19 cellular contexts compared by ENCODE assay signal in genomic region chr17:76551685-76552084, GRCh38. TPM values are rescaled to one million over a fixed set of nuclear protein-coding genes. Genes with fewer than 3 reads are reported as not detected.
DNase-seq lines count a peak whose midpoint lies in the region; ATAC-seq, FAIRE-seq and TF ChIP-seq lines count a peak whose summit lies in the region.
"Had no signal": no experiment of that assay in that cellular context is flagged by ENCODE, and none has a peak within 500 bp of the region (broad histone marks: within the 10 kb centered on the region; RNA-seq: fewer than 3 reads in every experiment).

No MANE protein-coding gene starts in this region.

- H3K27ac Mint-ChIP-seq in GM23338 (no peak overlapping the region), astrocyte (ENCODE audit: unreplicated experiment) (peak overlapping the region; percentile 26)

- H3K9me2 ChIP-seq in GM23338 (ENCODE audit: insufficient read depth), result no peaks in the 10 kb centered on the region

- H3K4me1 Mint-ChIP-seq in GM23338 (peaks cover 14% of the 10 kb centered on the region), astrocyte (ENCODE audit: low read depth, unreplicated experiment) (peaks cover 26% of the 10 kb centered on the region)

- no peaks in the 10 kb centered on the region for H3K27me3 ChIP-seq in BLaER1
- no peaks in the 10 kb centered on the region for H3K27me3 ChIP-seq in GM23338 (ENCODE audit: insufficient read depth)
- H3K27me3 ChIP-seq in astrocyte (ENCODE audit: insufficient read depth, low read length), result no peaks in the 10 kb centered on the region
- peaks cover 5% of the 10 kb centered on the region for H3K27me3 ChIP-seq in neutrophil
- H3K27me3 ChIP-seq: cardiac muscle cell, neural progenitor cell, testis had no signal

- H3K36me3 ChIP-seq in BLaER1, result no peaks in the 10 kb centered on the region
- H3K36me3 ChIP-seq in GM23338 (ENCODE audit: insufficient read depth), result no peaks in the 10 kb centered on the region
- no peaks in the 10 kb centered on the region for H3K36me3 ChIP-seq in astrocyte (ENCODE audit: insufficient read depth, low read length)
- H3K36me3 ChIP-seq in neutrophil, result no peaks in the 10 kb centered on the region
- H3K36me3 ChIP-seq: cardiac muscle cell, neural progenitor cell had no signal

- no peak overlapping the region for H2AFZ ChIP-seq in GM23338
- no peak overlapping the region for H2AFZ ChIP-seq in astrocyte (ENCODE audit: low read depth, low read length)
- H2AFZ ChIP-seq: neural progenitor cell had no signal

- H3K27ac ChIP-seq in BLaER1 (no peak overlapping the region), GM23338 (ENCODE audit: low read depth) (peak overlapping the region; percentile 34; the same call in 1 of the 2 replicates), astrocyte (ENCODE audit: low read depth, low read length) (no peak overlapping the region), neutrophil (peak overlapping the region; percentile 80)
- H3K27ac ChIP-seq: cardiac muscle cell, neural progenitor cell, testis had no signal

- H3K79me2 ChIP-seq in GM23338 (replicated peaks; ENCODE audit: insufficient read depth) (no peaks in the 10 kb centered on the region), astrocyte (ENCODE audit: insufficient read depth, low read length) (no peaks in the 10 kb centered on the region)

- peaks cover 6% of the 10 kb centered on the region for H3K27me3 Mint-ChIP-seq in GM23338 (ENCODE audit: insufficient read depth, low read depth, poor library complexity)
- peaks cover 2% of the 10 kb centered on the region for H3K27me3 Mint-ChIP-seq in astrocyte (ENCODE audit: low read depth, unreplicated experiment)

- H3K4me3 ChIP-seq in BLaER1, result no peak overlapping the region
- H3K4me3 ChIP-seq in GM23338, result no peak overlapping the region
- no peak overlapping the region for H3K4me3 ChIP-seq in astrocyte (ENCODE audit: insufficient read depth, low read depth, low read length)
- peak overlapping the region; percentile 46 to 47 for H3K4me3 ChIP-seq in neutrophil (ENCODE audit: low read depth in 1 of 2, low read length in 1 of 2)
- H3K4me3 ChIP-seq: cardiac muscle cell, neural progenitor cell, testis had no signal

- H3K36me3 Mint-ChIP-seq in GM23338 (ENCODE audit: low read depth), result no peaks in the 10 kb centered on the region
- peaks cover 2% of the 10 kb centered on the region for H3K36me3 Mint-ChIP-seq in astrocyte (ENCODE audit: low read depth, unreplicated experiment)
- H3K36me3 Mint-ChIP-seq: neural progenitor cell had no signal

- H3K9me3 Mint-ChIP-seq in GM23338, result no peaks in the 10 kb centered on the region
- peaks cover 2% of the 10 kb centered on the region for H3K9me3 Mint-ChIP-seq in astrocyte (ENCODE audit: unreplicated experiment)
- H3K9me3 Mint-ChIP-seq: neural progenitor cell had no signal

- TF ChIP-seq CTCF in GM23338 (conservative IDR thresholded peaks at IDR 0.05; ENCODE audit: low read depth in 2 of 2) (no peak), astrocyte (IDR thresholded peaks at IDR 0.05; ENCODE audit: insufficient read depth, low read depth, low read length) (no peak), neutrophil (IDR thresholded peaks at IDR 0.05) (no peak)

- peak overlapping the region; percentile 24 for H3K4me2 ChIP-seq in BLaER1
- H3K4me2 ChIP-seq in GM23338, result no peak overlapping the region
- no peak overlapping the region for H3K4me2 ChIP-seq in astrocyte (ENCODE audit: low read length)
- H3K4me2 ChIP-seq: neural progenitor cell had no signal

- no peak for DNase-seq in GM23338 (ENCODE audit: low spot score)
- no peak for DNase-seq in astrocyte (ENCODE audit: low read depth)
- DNase-seq in Ammon's horn (ENCODE audit: low spot score), result no peak
- DNase-seq in cerebellum (ENCODE audit: low spot score), result no peak
- no peak for DNase-seq in effector CD8-positive, alpha-beta T cell (lab: John Stamatoyannopoulos, UW)
- DNase-seq: activated CD4-positive, alpha-beta T cell treated with anti-CD3 and anti-CD28 coated beads, Interleukin-2, amount 50 U/mL, for 1 hour; activated CD8-positive, alpha-beta memory T cell treated with anti-CD3 and anti-CD28 coated beads, Interleukin-2, amount 50 U/mL, for 4 hours; erythroblast; left colon; NCI-H1694; NCI-H446; stimulated activated CD4-positive, alpha-beta T cell treated with anti-CD3 and anti-CD28 coated beads, Interleukin-12 subunit alpha, Interleukin-12 subunit beta, amount 100 ng/mL, for 4 hours; T-helper 1 cell; testis had no signal

- ATAC-seq in GM23338, result no peak
- ATAC-seq: Right ventricle myocardium inferior had no signal

- H3K4me1 ChIP-seq in BLaER1, result peaks cover 98% of the 10 kb centered on the region
- 0 out of 2 replicates have a peak, but pooled peaks cover 6% of the 10 kb centered on the region for H3K4me1 ChIP-seq in GM23338 (ENCODE audit: insufficient read depth)
- H3K4me1 ChIP-seq in astrocyte (ENCODE audit: insufficient read depth, low read length), result peaks cover 11% of the 10 kb centered on the region
- H3K4me1 ChIP-seq in neutrophil (ENCODE audit: control insufficient read depth in 1 of 2, insufficient read depth in 1 of 2, low read depth in 1 of 2, low read length in 1 of 2), result peaks cover 21 to 69% of the 10 kb centered on the region in 2 experiments

- H3K9me3 ChIP-seq in BLaER1 (no peaks in the 10 kb centered on the region), astrocyte (ENCODE audit: insufficient read depth, low read depth, low read length) (no peaks in the 10 kb centered on the region), neutrophil (no peaks in the 10 kb centered on the region)
- H3K9me3 ChIP-seq: testis had no signal

- H3F3A ChIP-seq in GM23338 (replicated peaks; ENCODE audit: low read depth), result no peaks in the 10 kb centered on the region; the same call in none of the 2 replicates

- H4K20me1 ChIP-seq in BLaER1 (no peaks in the 10 kb centered on the region), GM23338 (replicated peaks; ENCODE audit: insufficient read depth) (no peaks in the 10 kb centered on the region), astrocyte (ENCODE audit: insufficient read depth, low read length) (no peaks in the 10 kb centered on the region)

- H3K4me3 Mint-ChIP-seq in GM23338 (no peak overlapping the region), astrocyte (ENCODE audit: unreplicated experiment) (no peak overlapping the region)
- H3K4me3 Mint-ChIP-seq: neural progenitor cell had no signal

- no peak for FAIRE-seq in astrocyte (lab: Jason Lieb, UNC)

- H3K9ac ChIP-seq in BLaER1 (no peak overlapping the region), astrocyte (ENCODE audit: low read length) (no peak overlapping the region)
- H3K9ac ChIP-seq: neural progenitor cell had no signal

TF ChIP-seq in GM23338, 12 proteins besides CTCF, POLR2A, EP300 and RAD21 (continues in another document):
- TF ChIP-seq STAT1 (IDR thresholded peaks at IDR 0.05; ENCODE audit: unreplicated experiment), result no peak

RNA-seq across cellular contexts. Expression of gene PRCD, which starts 11.8 kb away (rescaled TPM):
- 0.38 and 0.50 TPM in 2 replicates for total RNA-seq in GM23338 (2014; rRNA removed; shearing (Covaris generic))
- polyA plus RNA-seq in GM23338 (2016; fragmentation: Nextera tagmentation; extraction: Ambion mirVana), result 1.6 and 2.5 TPM in 2 replicates
- total RNA-seq in astrocyte, result 1.5 and 2.2 TPM in 2 replicates
- total RNA-seq in cerebellum, result 5.7 TPM

RNA-seq across cellular contexts. Expression of gene CYGB, which starts 14.2 kb away (rescaled TPM):
- 1.7 and 2.1 TPM in 2 replicates for total RNA-seq in GM23338 (2014; rRNA removed; shearing (Covaris generic))
- 0.85 and 1.2 TPM in 2 replicates for polyA plus RNA-seq in GM23338 (2016; fragmentation: Nextera tagmentation; extraction: Ambion mirVana)
- total RNA-seq in astrocyte (20.5 and 29.2 TPM in 2 replicates), cerebellum (5.6 TPM)

RNA-seq across cellular contexts. Expression of gene ST6GALNAC2, which starts 34.0 kb away (rescaled TPM):
- total RNA-seq in GM23338 (2014; rRNA removed; shearing (Covaris generic)), result 0.31 TPM in 1 of 2 replicates, not detected in the other
- not detected in 2 replicates for polyA plus RNA-seq in GM23338 (2016; fragmentation: Nextera tagmentation; extraction: Ambion mirVana)
- total RNA-seq in astrocyte (0.79 TPM in 1 of 2 replicates, not detected in the other), cerebellum (0.54 TPM)

RNA-seq across cellular contexts. Expression of gene RHBDF2, which starts 50.5 kb away (rescaled TPM):
- 19.5 and 29.5 TPM in 2 replicates for total RNA-seq in GM23338 (2014; rRNA removed; shearing (Covaris generic))
- 9.4 and 10.5 TPM in 2 replicates for polyA plus RNA-seq in GM23338 (2016; fragmentation: Nextera tagmentation; extraction: Ambion mirVana)
- total RNA-seq in astrocyte (27.0 and 30.7 TPM in 2 replicates), cerebellum (2.4 TPM)

Comparison
In these comparisons a context has a peak if more than half of its experiments do, and no peak if none do; other contexts are left out.
1. H3K27ac ChIP-seq: peak in GM23338 (single experiment) and neutrophil (single experiment); none in BLaER1 (single experiment) and astrocyte (single experiment).
2. H3K4me3 ChIP-seq: peak in neutrophil (2 of 2); none in BLaER1 (single experiment), GM23338 (single experiment) and astrocyte (single experiment).